In the genomic region with DNA sequence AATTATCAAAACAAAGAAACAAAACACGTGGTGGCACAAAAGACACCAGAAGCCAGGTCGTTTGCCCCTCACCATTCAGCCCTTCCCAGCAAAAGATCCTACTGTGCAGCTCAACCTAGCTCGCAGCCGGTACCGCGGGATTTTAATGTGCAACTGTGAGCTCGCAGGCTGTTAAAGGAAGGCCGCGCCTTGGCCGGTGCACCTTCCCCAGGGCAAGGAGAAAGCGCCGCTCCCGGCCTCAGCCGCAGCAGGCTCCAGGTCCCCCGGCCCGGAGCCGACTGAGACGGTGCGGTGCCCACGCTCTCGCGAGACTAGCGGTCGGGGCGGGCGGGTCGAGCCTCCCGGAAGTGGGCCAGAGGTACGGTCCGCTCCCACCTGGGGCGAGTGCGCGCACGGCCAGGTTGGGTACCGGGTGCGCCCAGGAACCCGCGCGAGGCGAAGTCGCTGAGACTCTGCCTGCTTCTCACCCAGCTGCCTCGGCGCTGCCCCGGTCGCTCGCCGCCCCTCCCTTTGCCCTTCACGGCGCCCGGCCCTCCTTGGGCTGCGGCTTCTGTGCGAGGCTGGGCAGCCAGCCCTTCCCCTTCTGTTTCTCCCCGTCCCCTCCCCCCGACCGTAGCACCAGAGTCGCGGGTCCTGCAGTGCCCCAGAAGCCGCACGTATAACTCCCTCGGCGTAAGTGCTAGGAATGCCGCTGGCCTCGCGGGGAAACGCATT, we compare ENCODE assay signal across 1 cellular context.
TF ChIP-seq lines count a peak whose summit lies in the region.

TSS of gene AGL (plus strand) at position 618 of the 714 bp plus-strand sequence. CDS start 682 bp downstream, outside the sequence.

TF ChIP-seq in HepG2, 621 proteins besides CTCF, POLR2A, EP300 and RAD21 (continued from another document and continues in another):
- TF ChIP-seq KIAA2018 (CRISPR knock-in tag; IDR thresholded peaks at IDR 0.05; ENCODE audit: borderline replicate concordance): 0 out of 2 replicates have a peak, but pooled peaks have one; percentile 89
- TF ChIP-seq ZNF430 (CRISPR knock-in tag; IDR thresholded peaks at IDR 0.05): peak; percentile 81
- TF ChIP-seq SIN3A (IDR thresholded peaks at IDR 0.05; ENCODE audit: borderline replicate concordance, low read depth, low read length): peak; percentile 68; the same call in 1 of the 2 replicates
- TF ChIP-seq TRAFD1 (CRISPR knock-in tag; IDR thresholded peaks at IDR 0.05; ENCODE audit: borderline replicate concordance): no peak
- TF ChIP-seq ZNF678 (CRISPR knock-in tag; IDR thresholded peaks at IDR 0.05): no peak; the same call in 1 of the 2 replicates
- peak; percentile 71; the same call in 1 of the 2 replicates for TF ChIP-seq ZKSCAN8 (CRISPR knock-in tag; IDR thresholded peaks at IDR 0.05; ENCODE audit: borderline replicate concordance)
- TF ChIP-seq CEBPG (CRISPR knock-in tag; IDR thresholded peaks at IDR 0.05): no peak
- TF ChIP-seq GPN1 (CRISPR knock-in tag; IDR thresholded peaks at IDR 0.05; ENCODE audit: borderline replicate concordance): no peak
- no peak for TF ChIP-seq RFX1 (IDR thresholded peaks at IDR 0.05)
- TF ChIP-seq RXRA (CRISPR knock-in tag; IDR thresholded peaks at IDR 0.05): peak; percentile 85
- peak; percentile 68 for TF ChIP-seq ZNF264 (CRISPR knock-in tag; IDR thresholded peaks at IDR 0.05)
- no peak for TF ChIP-seq ZBTB3 (CRISPR knock-in tag; IDR thresholded peaks at IDR 0.05; ENCODE audit: borderline replicate concordance, low read depth)
- no peak for TF ChIP-seq RFXANK (CRISPR knock-in tag; IDR thresholded peaks at IDR 0.05)
- peak; percentile 29; the same call in 1 of the 2 replicates for TF ChIP-seq ZNF275 (CRISPR knock-in tag; IDR thresholded peaks at IDR 0.05; ENCODE audit: borderline replicate concordance)
- no peak for TF ChIP-seq XRCC5 (optimal IDR thresholded peaks at IDR 0.05; ENCODE audit: low read length)
- TF ChIP-seq SMC3 (IDR thresholded peaks at IDR 0.05; ENCODE audit: low read length): no peak
- TF ChIP-seq, protein P1, sequence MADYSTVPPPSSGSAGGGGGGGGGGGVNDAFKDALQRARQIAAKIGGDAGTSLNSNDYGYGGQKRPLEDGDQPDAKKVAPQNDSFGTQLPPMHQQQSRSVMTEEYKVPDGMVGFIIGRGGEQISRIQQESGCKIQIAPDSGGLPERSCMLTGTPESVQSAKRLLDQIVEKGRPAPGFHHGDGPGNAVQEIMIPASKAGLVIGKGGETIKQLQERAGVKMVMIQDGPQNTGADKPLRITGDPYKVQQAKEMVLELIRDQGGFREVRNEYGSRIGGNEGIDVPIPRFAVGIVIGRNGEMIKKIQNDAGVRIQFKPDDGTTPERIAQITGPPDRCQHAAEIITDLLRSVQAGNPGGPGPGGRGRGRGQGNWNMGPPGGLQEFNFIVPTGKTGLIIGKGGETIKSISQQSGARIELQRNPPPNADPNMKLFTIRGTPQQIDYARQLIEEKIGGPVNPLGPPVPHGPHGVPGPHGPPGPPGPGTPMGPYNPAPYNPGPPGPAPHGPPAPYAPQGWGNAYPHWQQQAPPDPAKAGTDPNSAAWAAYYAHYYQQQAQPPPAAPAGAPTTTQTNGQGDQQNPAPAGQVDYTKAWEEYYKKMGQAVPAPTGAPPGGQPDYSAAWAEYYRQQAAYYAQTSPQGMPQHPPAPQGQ (CRISPR knock-in tag; IDR thresholded peaks at IDR 0.05; ENCODE audit: borderline replicate concordance): no peak; the same call in 1 of the 2 replicates
- peak; percentile 75; the same call in 1 of the 2 replicates for TF ChIP-seq BRD4 (CRISPR knock-in tag; IDR thresholded peaks at IDR 0.05)
- peak; percentile 97 for TF ChIP-seq PHF8 (CRISPR knock-in tag; IDR thresholded peaks at IDR 0.05)
- TF ChIP-seq KLF9 (CRISPR knock-in tag; IDR thresholded peaks at IDR 0.05; ENCODE audit: low read depth): no peak
- peak; percentile 28; the same call in 1 of the 2 replicates for TF ChIP-seq ZNF33B (CRISPR knock-in tag; IDR thresholded peaks at IDR 0.05)
- TF ChIP-seq, protein P2, sequence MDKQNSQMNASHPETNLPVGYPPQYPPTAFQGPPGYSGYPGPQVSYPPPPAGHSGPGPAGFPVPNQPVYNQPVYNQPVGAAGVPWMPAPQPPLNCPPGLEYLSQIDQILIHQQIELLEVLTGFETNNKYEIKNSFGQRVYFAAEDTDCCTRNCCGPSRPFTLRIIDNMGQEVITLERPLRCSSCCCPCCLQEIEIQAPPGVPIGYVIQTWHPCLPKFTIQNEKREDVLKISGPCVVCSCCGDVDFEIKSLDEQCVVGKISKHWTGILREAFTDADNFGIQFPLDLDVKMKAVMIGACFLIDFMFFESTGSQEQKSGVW (CRISPR knock-in tag; IDR thresholded peaks at IDR 0.05; ENCODE audit: borderline replicate concordance): 0 out of 2 replicates have a peak, but pooled peaks have one; percentile 87
- TF ChIP-seq ZNF775 (CRISPR knock-in tag; IDR thresholded peaks at IDR 0.05; ENCODE audit: borderline replicate concordance): no peak
- TF ChIP-seq, protein P3, sequence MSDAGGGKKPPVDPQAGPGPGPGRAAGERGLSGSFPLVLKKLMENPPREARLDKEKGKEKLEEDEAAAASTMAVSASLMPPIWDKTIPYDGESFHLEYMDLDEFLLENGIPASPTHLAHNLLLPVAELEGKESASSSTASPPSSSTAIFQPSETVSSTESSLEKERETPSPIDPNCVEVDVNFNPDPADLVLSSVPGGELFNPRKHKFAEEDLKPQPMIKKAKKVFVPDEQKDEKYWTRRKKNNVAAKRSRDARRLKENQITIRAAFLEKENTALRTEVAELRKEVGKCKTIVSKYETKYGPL (CRISPR knock-in tag; IDR thresholded peaks at IDR 0.05): 0 out of 2 replicates have a peak, but pooled peaks have one; percentile 60
- TF ChIP-seq HMG20B (CRISPR knock-in tag; conservative IDR thresholded peaks at IDR 0.05): no peak
- TF ChIP-seq KDM3A (CRISPR knock-in tag; IDR thresholded peaks at IDR 0.05; ENCODE audit: low read depth): peak; percentile 80; the same call in 1 of the 2 replicates
- peak; percentile 69; the same call in 1 of the 2 replicates for TF ChIP-seq ZNF281 (CRISPR knock-in tag; IDR thresholded peaks at IDR 0.05; ENCODE audit: borderline replicate concordance)
- TF ChIP-seq, protein P4, sequence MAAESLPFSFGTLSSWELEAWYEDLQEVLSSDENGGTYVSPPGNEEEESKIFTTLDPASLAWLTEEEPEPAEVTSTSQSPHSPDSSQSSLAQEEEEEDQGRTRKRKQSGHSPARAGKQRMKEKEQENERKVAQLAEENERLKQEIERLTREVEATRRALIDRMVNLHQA (CRISPR knock-in tag; IDR thresholded peaks at IDR 0.05): no peak
- TF ChIP-seq ZNF317 (CRISPR knock-in tag; IDR thresholded peaks at IDR 0.05): peak; percentile 79
- TF ChIP-seq ZSCAN25 (CRISPR knock-in tag; IDR thresholded peaks at IDR 0.05): peak; percentile 69; the same call in 1 of the 2 replicates
- TF ChIP-seq ZNF562 (CRISPR knock-in tag; IDR thresholded peaks at IDR 0.05; ENCODE audit: borderline replicate concordance): no peak
- TF ChIP-seq DMTF1 (CRISPR knock-in tag; IDR thresholded peaks at IDR 0.05): no peak; the same call in 1 of the 2 replicates
- TF ChIP-seq ZNF17 (CRISPR knock-in tag; IDR thresholded peaks at IDR 0.05): no peak
- no peak for TF ChIP-seq HOXA9 (CRISPR knock-in tag; IDR thresholded peaks at IDR 0.05; ENCODE audit: borderline replicate concordance)
